Comparison of ENCODE assay signal across 23 cellular contexts in genomic region chr9:97601228-97601898, GRCh38.
"Had no signal": no experiment of that assay in that cellular context is flagged by ENCODE, and none has a peak within 500 bp of the region (broad histone marks: within the 10 kb centered on the region; RNA-seq: fewer than 3 reads in every experiment).

No MANE protein-coding gene starts in this region.

- ATAC-seq: activated CD8-positive, alpha-beta T cell treated with anti-CD3 and anti-CD28 coated beads, Interleukin-2, amount 10 ng/mL, durations not matched to agents 7 days and 5 days; activated naive CD4-positive, alpha-beta T cell treated with anti-CD3 and anti-CD28 coated beads, Interleukin-2, amount 50 U/mL, for 72 hours; activated naive CD8-positive, alpha-beta T cell treated with anti-CD3 and anti-CD28 coated beads, Interleukin-2, amount 50 U/mL, for 24 hours; activated T-cell treated with anti-CD3 and anti-CD28 coated beads, Interleukin-2, amount 50 U/mL, for 4 hours; WTC11 had no signal

- DNase-seq: activated CD4-positive, alpha-beta T cell treated with anti-CD3 and anti-CD28 coated beads for 48 hours; activated CD4-positive, alpha-beta T cell treated with anti-CD3 and anti-CD28 coated beads, Interleukin-2, amount 50 U/mL, for 4 hours; activated CD4-positive, CD25-positive, alpha-beta regulatory T cell treated with anti-CD3 and anti-CD28 coated beads, Interleukin-2, amount 50 U/mL, for 72 hours; activated CD8-positive, alpha-beta T cell treated with anti-CD3 and anti-CD28 coated beads, Interleukin-2, amount 10 ng/mL, durations not matched to agents 7 days and 5 days; activated effector memory CD4-positive, alpha-beta T cell treated with anti-CD3 and anti-CD28 coated beads, Interleukin-2, amount 50 U/mL, for 16 hours; activated naive CD4-positive, alpha-beta T cell treated with Interleukin-2 at 50 U/mL for 16 hours; activated naive CD8-positive, alpha-beta T cell treated with anti-CD3 and anti-CD28 coated beads, Interleukin-2, amount 50 U/mL, for 24 hours; activated T-cell treated with anti-CD3 and anti-CD28 coated beads, Interleukin-2, amount 50 U/mL, for 4 hours; amygdala; Kasumi-1; KBM-7; NCI-H1105 treated with DMSO at 0.1 percent for 48 hours; NCI-H1436 treated with DMSO at 0.1 percent for 48 hours; NCI-H187; NCI-H2081; NCI-H510A treated with DMSO at 0.1 percent for 48 hours; NCI-H69; NK-92 treated with Interleukin-12 subunit alpha and Interleukin-12 subunit beta, amount 100 ng/mL, for 24 hours; Peyer's patch; SHP77 treated with DMSO at 0.1 percent for 48 hours had no signal

- H3K27me3 ChIP-seq: Peyer's patch had no signal

- H3K4me3 ChIP-seq: Peyer's patch had no signal

- H3K27ac ChIP-seq: Peyer's patch, RWPE1 had no signal

- H3K9me3 ChIP-seq: Peyer's patch had no signal
